Comparison of ENCODE assay signal across 1 cellular context in genomic region chr19:2488942-2489731, GRCh38.
TF ChIP-seq lines count a peak whose summit lies in the region.

No MANE protein-coding gene starts in this region.

TF ChIP-seq in HepG2, 621 proteins besides CTCF, POLR2A, EP300 and RAD21 (continued from another document and continues in another):
- TF ChIP-seq ZNF687 (CRISPR knock-in tag; IDR thresholded peaks at IDR 0.05) (peak; percentile 34; the same call in 1 of the 2 replicates), CENPX (CRISPR knock-in tag; IDR thresholded peaks at IDR 0.05) (no peak), MED13 (CRISPR knock-in tag; IDR thresholded peaks at IDR 0.05) (no peak), PATZ1 (CRISPR knock-in tag; IDR thresholded peaks at IDR 0.05) (no peak), GABPA (IDR thresholded peaks at IDR 0.05; ENCODE audit: low read depth, low read length) (no peak), GABPA (CRISPR knock-in tag; IDR thresholded peaks at IDR 0.05; ENCODE audit: low read depth) (no peak), ZNF740 (CRISPR knock-in tag; IDR thresholded peaks at IDR 0.05) (peak; percentile 52; the same call in 1 of the 2 replicates), HNRNPLL (IDR thresholded peaks at IDR 0.05; ENCODE audit: low read depth, low read length, poor library complexity, severe bottlenecking) (peak; percentile 48), ZNF142 (CRISPR knock-in tag; IDR thresholded peaks at IDR 0.05) (peak; percentile 97), ZNF792 (CRISPR knock-in tag; IDR thresholded peaks at IDR 0.05) (no peak), ZHX2 (IDR thresholded peaks at IDR 0.05; ENCODE audit: low read depth) (no peak), ZHX2 (CRISPR knock-in tag; IDR thresholded peaks at IDR 0.05; ENCODE audit: borderline replicate concordance) (no peak), TERF1 (CRISPR knock-in tag; IDR thresholded peaks at IDR 0.05) (no peak), HMGXB4 (CRISPR knock-in tag; IDR thresholded peaks at IDR 0.05; ENCODE audit: borderline replicate concordance in 1 of 2, low read depth in 1 of 2) (no peak), ZNF580 (CRISPR knock-in tag; IDR thresholded peaks at IDR 0.05; ENCODE audit: borderline replicate concordance, low read depth) (no peak), ZFY (CRISPR knock-in tag; IDR thresholded peaks at IDR 0.05) (0 out of 2 replicates have a peak, but pooled peaks have one; percentile 25), ZNF703 (CRISPR knock-in tag; IDR thresholded peaks at IDR 0.05; ENCODE audit: borderline replicate concordance) (no peak), REPIN1 (CRISPR knock-in tag; IDR thresholded peaks at IDR 0.05; ENCODE audit: borderline replicate concordance, low read depth) (no peak), ZKSCAN1 (IDR thresholded peaks at IDR 0.05; ENCODE audit: low read length) (peak; percentile 99), RNF2 (conservative IDR thresholded peaks at IDR 0.05; ENCODE audit: low read depth) (no peak), PCBP1 (IDR thresholded peaks at IDR 0.05; ENCODE audit: borderline replicate concordance, low read depth, low read length) (no peak), DMTF1 (CRISPR knock-in tag; IDR thresholded peaks at IDR 0.05) (no peak), BATF2 (CRISPR knock-in tag; IDR thresholded peaks at IDR 0.05) (no peak), ZNF772 (CRISPR knock-in tag; IDR thresholded peaks at IDR 0.05) (no peak), NFYC (CRISPR knock-in tag; IDR thresholded peaks at IDR 0.05) (no peak), ARNTL (CRISPR knock-in tag; IDR thresholded peaks at IDR 0.05) (no peak)
